ENCODE assay signal across 8 cellular contexts in genomic region chr16:88633684-88634140, GRCh38. TPM values are rescaled to one million over a fixed set of nuclear protein-coding genes. Genes with fewer than 3 reads are reported as not detected.
DNase-seq lines count a peak whose midpoint lies in the region; ATAC-seq and TF ChIP-seq lines count a peak whose summit lies in the region.

No MANE protein-coding gene starts in this region.

- TF ChIP-seq CTCF in osteocyte (IDR thresholded peaks at IDR 0.05): peak; percentile 32

- peak overlapping the region; percentile 85 for H3K27ac ChIP-seq in BLaER1

- DNase-seq in activated CD4-positive, alpha-beta T cell treated with anti-CD3 and anti-CD28 coated beads, Interleukin-2, amount 50 U/mL, for 48 hours: peak; percentile 73 to 80
- peak; percentile 30 to 34 for DNase-seq in erythroblast (lab: John Stamatoyannopoulos, UW)
- DNase-seq in osteocyte (ENCODE audit: extremely low spot score, unreplicated experiment): no peak
- DNase-seq in MG63: no peak
- no peak for DNase-seq in NCI-H2227 (lab: John Stamatoyannopoulos, UW; ENCODE audit: unreplicated experiment)

- H4K20me1 ChIP-seq in BLaER1: peaks cover 49% of the 10 kb centered on the region

- peaks cover 8% of the 10 kb centered on the region for H3K4me1 Mint-ChIP-seq in osteocyte (ENCODE audit: unreplicated experiment)

- no peak overlapping the region for H3K4me3 Mint-ChIP-seq in osteocyte (ENCODE audit: unreplicated experiment)

- no peaks in the 10 kb centered on the region for H3K9me3 ChIP-seq in BLaER1
- H3K9me3 ChIP-seq in MG63: no peaks in the 10 kb centered on the region

- H3K36me3 ChIP-seq in BLaER1: peaks cover 35% of the 10 kb centered on the region
- H3K36me3 ChIP-seq in MG63: no peaks in the 10 kb centered on the region

- no peak for TF ChIP-seq POLR2A in erythroblast (IDR thresholded peaks at IDR 0.05; ENCODE audit: low read length)

- H3K27me3 Mint-ChIP-seq in osteocyte (ENCODE audit: unreplicated experiment): no peaks in the 10 kb centered on the region

- H3K4me3 ChIP-seq in BLaER1 (peak overlapping the region; percentile 65), MG63 (no peak overlapping the region)

- H3K36me3 Mint-ChIP-seq in osteocyte (ENCODE audit: unreplicated experiment): peaks cover 16% of the 10 kb centered on the region

- ATAC-seq in GM19043 (IDR thresholded peaks at IDR 0.05; ENCODE audit: low read depth, unreplicated experiment) (peak; percentile 23), HG03442 (IDR thresholded peaks at IDR 0.05; ENCODE audit: unreplicated experiment) (peak; percentile 34)

- H3K27ac Mint-ChIP-seq in osteocyte (ENCODE audit: unreplicated experiment): no peak overlapping the region

- H3K4me2 ChIP-seq in BLaER1: peak overlapping the region; percentile 96

- H3K9ac ChIP-seq in BLaER1: peak overlapping the region; percentile 73

- no peaks in the 10 kb centered on the region for H3K9me3 Mint-ChIP-seq in osteocyte (ENCODE audit: unreplicated experiment)

- peaks cover 38% of the 10 kb centered on the region for H3K27me3 ChIP-seq in BLaER1
- H3K27me3 ChIP-seq in MG63: no peaks in the 10 kb centered on the region

- H3K4me1 ChIP-seq in BLaER1: peaks cover 100% of the 10 kb centered on the region

RNA-seq across cellular contexts. Expression of gene IL17C, which starts 4.7 kb away (rescaled TPM):
- total RNA-seq in osteocyte: not detected in 2 replicates
- not detected in 2 replicates for total RNA-seq in MG63 (2014; rRNA removed; shearing (Covaris generic); ENCODE audit: low replicate concordance)

RNA-seq across cellular contexts. Expression of gene CYBA, which starts 17.1 kb away (rescaled TPM):
- total RNA-seq in osteocyte: 51.4 and 51.8 TPM in 2 replicates
- 10.7 and 21.2 TPM in 2 replicates for total RNA-seq in MG63 (2014; rRNA removed; shearing (Covaris generic); ENCODE audit: low replicate concordance)

RNA-seq across cellular contexts. Expression of gene MVD, which starts 29.2 kb away (rescaled TPM):
- total RNA-seq in osteocyte: 28.8 and 32.8 TPM in 2 replicates
- total RNA-seq in MG63 (2014; rRNA removed; shearing (Covaris generic); ENCODE audit: low replicate concordance): 16.8 and 25.7 TPM in 2 replicates

RNA-seq across cellular contexts. Expression of gene SNAI3, which starts 52.6 kb away (rescaled TPM):
- not detected in 2 replicates for total RNA-seq in osteocyte
- not detected in 2 replicates for total RNA-seq in MG63 (2014; rRNA removed; shearing (Covaris generic); ENCODE audit: low replicate concordance)

Comparison
In these comparisons a context has a peak if more than half of its experiments do, and no peak if none do; other contexts are left out.
1. DNase-seq: peak in activated CD4-positive, alpha-beta T cell treated with anti-CD3 and anti-CD28 coated beads, Interleukin-2, amount 50 U/mL, for 48 hours (2 of 2) and erythroblast (2 of 2); none in osteocyte (single experiment), MG63 (single experiment) and NCI-H2227 (single experiment).